23 cellular contexts compared by ENCODE assay signal in the genomic region with DNA sequence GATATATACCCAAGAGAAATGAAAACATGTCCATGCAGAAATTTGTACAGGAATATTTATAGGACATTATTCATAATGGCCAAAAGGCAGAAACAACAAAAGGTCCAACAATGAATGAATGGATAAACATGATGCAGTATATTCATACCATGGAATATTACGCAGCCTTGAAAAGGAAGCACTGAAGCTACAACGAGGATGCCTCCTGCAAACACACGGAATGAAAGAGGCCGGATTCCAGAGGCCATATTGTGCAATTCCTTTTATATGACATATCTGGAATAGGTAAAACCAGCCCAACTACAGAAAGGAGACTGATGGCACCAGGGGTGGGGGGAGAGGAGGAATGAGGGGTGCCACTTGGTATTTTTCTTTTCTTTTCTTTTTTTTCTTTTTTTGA.
"Had no signal": no experiment of that assay in that cellular context is flagged by ENCODE, and none has a peak within 500 bp of the region (broad histone marks: within the 10 kb centered on the region; RNA-seq: fewer than 3 reads in every experiment).

No MANE protein-coding gene starts in this region.

- H3K4me3 ChIP-seq: coronary artery, dorsolateral prefrontal cortex, esophagus muscularis mucosa, gastroesophageal sphincter, heart right ventricle, left lung, lower lobe of right lung, mucosa of descending colon had no signal

- H3K27ac ChIP-seq: coronary artery, dorsolateral prefrontal cortex, esophagus muscularis mucosa, foreskin keratinocyte, gastroesophageal sphincter, heart right ventricle, left lung, lower lobe of right lung had no signal

- H3K36me3 Mint-ChIP-seq: mesothelial cell of epicardium, naive B cell had no signal

- H3K9me3 ChIP-seq: esophagus muscularis mucosa, gastroesophageal sphincter, heart right ventricle, left lung, lower lobe of right lung, mucosa of descending colon had no signal

- ATAC-seq: foreskin keratinocyte, gastroesophageal sphincter, heart right ventricle, left cardiac atrium, left lung, left ventricle myocardium superior, lower lobe of right lung, mucosa of descending colon had no signal

- H3K27ac Mint-ChIP-seq: mesothelial cell of epicardium, naive B cell had no signal

- H3K4me1 ChIP-seq: foreskin keratinocyte had no signal

- FAIRE-seq: colon, endothelial cell of umbilical vein, frontal cortex, islet of Langerhans, keratinocyte had no signal

- H3K4me3 Mint-ChIP-seq: mesothelial cell of epicardium had no signal

- H3K9me3 Mint-ChIP-seq: mesothelial cell of epicardium, naive B cell had no signal

- H3K36me3 ChIP-seq: esophagus muscularis mucosa, gastroesophageal sphincter, heart right ventricle, left lung, lower lobe of right lung had no signal

- DNase-seq: dermis blood vessel endothelial cell; dorsolateral prefrontal cortex; effector CD4-positive, alpha-beta T cell; effector memory CD4-positive, alpha-beta T cell; foreskin keratinocyte; heart right ventricle; hippocampal formation; left cardiac atrium; left lung; left ventricle myocardium superior; lower lobe of right lung; mesenchymal stem cell; mucosa of descending colon; naive B cell had no signal
